Comparison of ENCODE assay signal across 19 cellular contexts in the genomic region with DNA sequence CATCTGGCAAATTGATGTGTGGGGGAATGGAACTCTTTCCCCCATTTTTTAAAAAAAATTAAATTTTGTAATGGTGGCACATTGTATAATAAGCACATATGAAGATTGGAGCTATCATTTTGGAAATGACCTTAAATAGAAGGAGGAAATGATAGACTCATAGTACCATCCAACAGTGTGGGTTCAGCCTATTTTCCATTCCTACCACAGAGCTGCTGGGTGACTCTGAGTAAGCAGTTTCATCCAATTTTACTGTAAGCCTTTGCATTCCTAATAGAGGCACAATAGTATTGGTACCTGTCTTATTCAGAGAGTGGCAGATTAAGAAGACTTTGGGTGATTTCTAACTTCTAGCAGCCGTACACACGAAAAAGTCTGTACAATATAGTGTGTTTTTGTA.
"Had no signal": no experiment of that assay in that cellular context is flagged by ENCODE, and none has a peak within 500 bp of the region (broad histone marks: within the 10 kb centered on the region; RNA-seq: fewer than 3 reads in every experiment).

No MANE protein-coding gene starts in this region.

- H3K9me3 Mint-ChIP-seq: natural killer cell treated with Interleukin-12 subunit alpha and Interleukin-12 subunit beta and Interleukin-15 and Interleukin-18, amount 100 ng/mL, for 72 hours had no signal

- ATAC-seq: activated CD8-positive, alpha-beta memory T cell treated with anti-CD3 and anti-CD28 coated beads, Interleukin-2, amount 10 ng/mL, durations not matched to agents 7 days and 5 days; natural killer cell treated with Interleukin-12 subunit alpha and Interleukin-12 subunit beta and Interleukin-15 and Interleukin-18, amount 100 ng/mL, for 72 hours; right cardiac atrium had no signal

- H3K9me3 ChIP-seq: testis had no signal

- DNase-seq: activated B cell treated with CpG ODN at 0.5 μM for 24 hours; activated CD4-positive, alpha-beta T cell treated with anti-CD3 and anti-CD28 coated beads, Interleukin-2, amount 50 U/mL, for 1 hour; activated CD8-positive, alpha-beta memory T cell treated with anti-CD3 and anti-CD28 coated beads, Interleukin-2, amount 10 ng/mL, durations not matched to agents 7 days and 5 days; activated effector memory CD4-positive, alpha-beta T cell treated with anti-CD3 and anti-CD28 coated beads, Interleukin-2, amount 50 U/mL, for 16 hours; activated T-cell treated with anti-CD3 and anti-CD28 coated beads, Interleukin-2, amount 50 U/mL, for 1 hour; cortex of kidney; effector CD4-positive, alpha-beta T cell; foreskin keratinocyte; glutamatergic neuron; kidney glomerular epithelial cell; mesendoderm; nucleus accumbens; right cardiac atrium; small intestine; stomach; testis had no signal

- H3K27me3 Mint-ChIP-seq: activated B cell treated with CpG ODN at 0.5 μM for 24 hours; activated CD8-positive, alpha-beta memory T cell treated with anti-CD3 and anti-CD28 coated beads, Interleukin-2, amount 10 ng/mL, durations not matched to agents 7 days and 5 days; activated naive CD8-positive, alpha-beta T cell; natural killer cell treated with Interleukin-12 subunit alpha and Interleukin-12 subunit beta and Interleukin-15 and Interleukin-18, amount 100 ng/mL, for 72 hours had no signal

- H3K36me3 Mint-ChIP-seq: natural killer cell treated with Interleukin-12 subunit alpha and Interleukin-12 subunit beta and Interleukin-15 and Interleukin-18, amount 100 ng/mL, for 72 hours had no signal

- H3K4me1 ChIP-seq: testis had no signal

- H3K27ac ChIP-seq: foreskin keratinocyte, SK-N-MC, testis had no signal

- H3K4me3 Mint-ChIP-seq: activated B cell treated with CpG ODN at 0.5 μM for 24 hours; activated CD8-positive, alpha-beta memory T cell treated with anti-CD3 and anti-CD28 coated beads, Interleukin-2, amount 10 ng/mL, durations not matched to agents 7 days and 5 days; activated naive CD8-positive, alpha-beta T cell; natural killer cell treated with Interleukin-12 subunit alpha and Interleukin-12 subunit beta and Interleukin-15 and Interleukin-18, amount 100 ng/mL, for 72 hours had no signal

- H3K27ac Mint-ChIP-seq: activated B cell treated with CpG ODN at 0.5 μM for 24 hours; activated CD8-positive, alpha-beta memory T cell treated with anti-CD3 and anti-CD28 coated beads, Interleukin-2, amount 10 ng/mL, durations not matched to agents 7 days and 5 days; activated naive CD8-positive, alpha-beta T cell; natural killer cell treated with Interleukin-12 subunit alpha and Interleukin-12 subunit beta and Interleukin-15 and Interleukin-18, amount 100 ng/mL, for 72 hours had no signal

- H3K36me3 ChIP-seq: stomach had no signal

- H3K27me3 ChIP-seq: foreskin keratinocyte, stomach, testis had no signal

- H3K4me1 Mint-ChIP-seq: activated B cell treated with CpG ODN at 0.5 μM for 24 hours had no signal

- H3K4me3 ChIP-seq: SK-N-MC, stomach, testis had no signal
